1 cellular context compared by ENCODE assay signal in genomic region chr22:50302564-50302963, GRCh38.
TF ChIP-seq lines count a peak whose summit lies in the region.

No MANE protein-coding gene starts in this region.

TF ChIP-seq in A549, 52 proteins besides CTCF, POLR2A, EP300 and RAD21:
- TF ChIP-seq, protein P1, sequence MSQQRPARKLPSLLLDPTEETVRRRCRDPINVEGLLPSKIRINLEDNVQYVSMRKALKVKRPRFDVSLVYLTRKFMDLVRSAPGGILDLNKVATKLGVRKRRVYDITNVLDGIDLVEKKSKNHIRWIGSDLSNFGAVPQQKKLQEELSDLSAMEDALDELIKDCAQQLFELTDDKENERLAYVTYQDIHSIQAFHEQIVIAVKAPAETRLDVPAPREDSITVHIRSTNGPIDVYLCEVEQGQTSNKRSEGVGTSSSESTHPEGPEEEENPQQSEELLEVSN (IDR thresholded peaks at IDR 0.05; ENCODE audit: borderline replicate concordance, low read depth) = no peak
- no peak for TF ChIP-seq ZFP36 (IDR thresholded peaks at IDR 0.05; ENCODE audit: borderline replicate concordance, partially characterized antibody)
- TF ChIP-seq NFE2L2 (conservative IDR thresholded peaks at IDR 0.05; ENCODE audit: low read length) = no peak
- no peak for TF ChIP-seq GATA3 (IDR thresholded peaks at IDR 0.05; ENCODE audit: borderline replicate concordance)
- TF ChIP-seq POLR2AphosphoS2 (conservative IDR thresholded peaks at IDR 0.05; ENCODE audit: low read length) = no peak
- TF ChIP-seq HMGXB4 (CRISPR knock-in tag; IDR thresholded peaks at IDR 0.05; ENCODE audit: borderline replicate concordance) = no peak
- TF ChIP-seq ESRRA (IDR thresholded peaks at IDR 0.05; ENCODE audit: borderline replicate concordance, low read length) = no peak
- TF ChIP-seq ZSCAN20 (CRISPR knock-in tag; IDR thresholded peaks at IDR 0.05) = no peak
- no peak for TF ChIP-seq HDAC2 (IDR thresholded peaks at IDR 0.05)
